ENCODE assay signal across 13 cellular contexts in the genomic region with DNA sequence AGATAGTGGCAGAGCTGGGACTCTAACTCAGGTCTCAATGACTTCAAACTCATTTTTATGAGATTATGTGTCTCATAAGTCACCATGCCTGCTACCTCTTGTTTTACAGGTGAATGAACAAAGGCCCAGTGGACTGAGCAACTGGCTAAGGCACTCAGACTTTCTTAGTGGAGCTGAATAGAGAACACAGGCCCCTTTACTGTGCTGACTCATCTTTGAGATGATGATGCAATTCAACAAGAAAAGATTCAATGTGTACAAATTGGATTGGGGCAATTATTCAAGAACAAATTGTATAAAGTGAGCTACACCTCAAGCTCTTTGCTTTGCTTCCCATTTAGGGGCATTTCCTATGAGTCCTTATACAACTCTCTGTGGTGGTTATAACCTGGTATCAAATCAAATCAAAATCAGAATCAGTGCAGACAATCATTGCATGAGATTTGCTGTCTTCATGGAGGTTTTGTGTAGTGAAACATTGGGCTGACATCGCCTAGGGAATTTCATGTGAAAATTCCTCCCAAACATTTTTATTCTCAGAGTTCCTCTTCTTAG.
DNase-seq lines count a peak whose midpoint lies in the region; ATAC-seq and TF ChIP-seq lines count a peak whose summit lies in the region.
"Had no signal": no experiment of that assay in that cellular context is flagged by ENCODE, and none has a peak within 500 bp of the region (broad histone marks: within the 10 kb centered on the region; RNA-seq: fewer than 3 reads in every experiment).

No MANE protein-coding gene starts in this region.

- no peaks in the 10 kb centered on the region for H3K27me3 ChIP-seq in hepatocyte

- H3K36me3 ChIP-seq in hepatocyte (replicated peaks; ENCODE audit: insufficient read depth, low read depth) = no peaks in the 10 kb centered on the region
- H3K36me3 ChIP-seq: WERI-Rb-1 had no signal

- no peak overlapping the region for H2AFZ ChIP-seq in hepatocyte

- H3K9me2 ChIP-seq in hepatocyte (replicated peaks; ENCODE audit: insufficient read depth) = no peaks in the 10 kb centered on the region

- no peak overlapping the region for H3K4me3 ChIP-seq in AG10803 (ENCODE audit: low read length)
- no peak overlapping the region for H3K4me3 ChIP-seq in hepatocyte

- WGBS in hepatocyte (ENCODE audit: low lambda C conversion rate, missing lambda C conversion rate) = 93% methylated on average over 1 of the region's 1 CpG

- no peaks in the 10 kb centered on the region for H3K9me3 ChIP-seq in hepatocyte (ENCODE audit: low read depth)

- H3K79me2 ChIP-seq in hepatocyte = no peaks in the 10 kb centered on the region

- peaks cover 3% of the 10 kb centered on the region for H3K4me1 ChIP-seq in hepatocyte (ENCODE audit: insufficient read depth)

- TF ChIP-seq CTCF in AG10803 (conservative IDR thresholded peaks at IDR 0.05; ENCODE audit: low read length) (no peak), hepatocyte (IDR thresholded peaks at IDR 0.05; ENCODE audit: poor library complexity) (no peak)

- peak; percentile 40 for DNase-seq in AG10803 (ENCODE audit: low read depth)
- DNase-seq in HS-5 (ENCODE audit: low read depth) = peak; percentile 15
- peak; percentile 68 for DNase-seq in amniotic epithelial cell (ENCODE audit: low read depth)
- DNase-seq in hepatocyte (ENCODE audit: low spot score) = peak; percentile 58
- no peak for DNase-seq in NCI-H128 (lab: John Stamatoyannopoulos, UW; ENCODE audit: unreplicated experiment)
- DNase-seq in amygdala (lab: John Stamatoyannopoulos, UW) = no peak
- DNase-seq: activated T-cell treated with anti-CD3 and anti-CD28 coated beads for 4 hours; GOT3; NCI-H2107; stimulated activated CD4-positive, alpha-beta T cell treated with anti-CD3 and anti-CD28 coated beads, Interleukin-15, amount 100 ng/mL, for 24 hours; WERI-Rb-1 had no signal

- H3K4me2 ChIP-seq in hepatocyte = no peak overlapping the region

- no peaks in the 10 kb centered on the region for H4K20me1 ChIP-seq in hepatocyte (ENCODE audit: insufficient read depth, poor library complexity, severe bottlenecking)

- peak overlapping the region; percentile 56 for H3K27ac ChIP-seq in hepatocyte
- H3K27ac ChIP-seq: WERI-Rb-1 had no signal

- ATAC-seq in HG02610 (IDR thresholded peaks at IDR 0.05; ENCODE audit: unreplicated experiment) (no peak), GM21367 (IDR thresholded peaks at IDR 0.05; ENCODE audit: unreplicated experiment) (no peak)

Comparison
In these comparisons a context has a peak if more than half of its experiments do, and no peak if none do; other contexts are left out.
1. DNase-seq: peak in AG10803 (single experiment), HS-5 (single experiment), amniotic epithelial cell (single experiment) and hepatocyte (single experiment); none in NCI-H128 (single experiment) and amygdala (0 of 56).